In genomic region chr12:53791735-53792326, GRCh38 we compare ENCODE assay signal across 8 cellular contexts. TPM values are rescaled to one million over a fixed set of nuclear protein-coding genes. Genes with fewer than 3 reads are reported as not detected.
DNase-seq lines count a peak whose midpoint lies in the region; ATAC-seq and TF ChIP-seq lines count a peak whose summit lies in the region.

No MANE protein-coding gene starts in this region.

- no peak overlapping the region for H3K9ac ChIP-seq in mesenchymal stem cell (ENCODE audit: low read length)

- WGBS in mesenchymal stem cell, result 13% methylated on average over 1 of the region's 1 CpG

- H2BK120ac ChIP-seq in mesenchymal stem cell (ENCODE audit: low read depth, low read length), result no peak overlapping the region

- H2BK12ac ChIP-seq in mesenchymal stem cell (ENCODE audit: low read length in 2 of 2), result no peak overlapping the region

- no peaks in the 10 kb centered on the region for H3K36me3 Mint-ChIP-seq in Caco-2 (ENCODE audit: insufficient read depth, unreplicated experiment)
- H3K36me3 Mint-ChIP-seq in activated naive CD4-positive, alpha-beta T cell treated with anti-CD3 and anti-CD28 coated beads for 36 hours (ENCODE audit: low read depth), result no peaks in the 10 kb centered on the region

- no TSS peak for BruUV-seq in Caco-2 (replicated peaks; lab: Mats Ljungman, UMichigan)

- no peak overlapping the region for H3K4ac ChIP-seq in mesenchymal stem cell (ENCODE audit: low read depth in 1 of 2, low read length in 2 of 2)

- no peaks in the 10 kb centered on the region for H3K9me3 ChIP-seq in Caco-2
- H3K9me3 ChIP-seq in mesenchymal stem cell (ENCODE audit: control insufficient read depth, low read length), result no peaks in the 10 kb centered on the region

- no peak overlapping the region for H3K27ac ChIP-seq in mesenchymal stem cell (ENCODE audit: low read length, poor library complexity, severe bottlenecking)

- H3K4me1 ChIP-seq in Caco-2 (no peaks in the 10 kb centered on the region), mesenchymal stem cell (ENCODE audit: control insufficient read depth, insufficient read depth, low read depth, low read length) (no peaks in the 10 kb centered on the region)

- H3K9me3 Mint-ChIP-seq in Caco-2 (ENCODE audit: unreplicated experiment), result no peaks in the 10 kb centered on the region
- no peaks in the 10 kb centered on the region for H3K9me3 Mint-ChIP-seq in activated naive CD4-positive, alpha-beta T cell treated with anti-CD3 and anti-CD28 coated beads for 36 hours

- no peak overlapping the region for H3K4me2 ChIP-seq in mesenchymal stem cell (ENCODE audit: low read length, poor library complexity, severe bottlenecking)

- no peak overlapping the region for H3K23ac ChIP-seq in mesenchymal stem cell (ENCODE audit: low read length in 2 of 2)

- no peaks in the 10 kb centered on the region for H3K27me3 ChIP-seq in Caco-2 (replicated peaks; ENCODE audit: control insufficient read depth, insufficient read depth, low read length)
- H3K27me3 ChIP-seq in mesenchymal stem cell (ENCODE audit: control insufficient read depth in 1 of 2, insufficient read depth in 1 of 2, low read length in 2 of 2), result peaks cover 64 to 66% of the 10 kb centered on the region in 2 experiments

- H3K79me1 ChIP-seq in mesenchymal stem cell (replicated peaks; ENCODE audit: low read length, poor library complexity, severe bottlenecking), result no peaks in the 10 kb centered on the region

- H4K91ac ChIP-seq in mesenchymal stem cell (ENCODE audit: low read length), result no peak overlapping the region

- H3K4me3 ChIP-seq in Caco-2 (ENCODE audit: low read depth, low read length), result no peak overlapping the region
- H3K4me3 ChIP-seq in LNCaP clone FGC (ENCODE audit: low read depth, low read length), result no peak overlapping the region
- no peak overlapping the region for H3K4me3 ChIP-seq in mesenchymal stem cell (ENCODE audit: insufficient read depth in 1 of 2, low read depth in 1 of 2, low read length in 2 of 2)

- H4K8ac ChIP-seq in mesenchymal stem cell (ENCODE audit: low read length), result no peak overlapping the region

- H3K4me3 Mint-ChIP-seq in Caco-2 (ENCODE audit: unreplicated experiment), result no peak overlapping the region
- H3K4me3 Mint-ChIP-seq in activated naive CD4-positive, alpha-beta T cell treated with anti-CD3 and anti-CD28 coated beads for 36 hours, result no peak overlapping the region

- no peak overlapping the region for H2AK5ac ChIP-seq in mesenchymal stem cell (ENCODE audit: low read length, severe bottlenecking)

- POLR2A ChIA-PET in Caco-2 (lab: Charles Lee), result no interaction called here

- intact Hi-C loops in Caco-2 (cut with micrococcal nuclease; ENCODE audit: unreplicated experiment), result loop anchor here (5.0 kb wide), 1 partner anchor 145 kb away; the partner anchor contains the start of gene HOXC13
- intact Hi-C loops in activated naive CD4-positive, alpha-beta T cell treated with anti-CD3 and anti-CD28 coated beads for 36 hours (cut with micrococcal nuclease), result loop anchor here (5.0 kb wide), 1 partner anchor 195 kb away; the partner anchor contains the start of gene HOXC10

- CTCF ChIA-PET in Caco-2 (lab: Charles Lee), result interaction anchor here (0.5 to 0.6 kb wide), 2 partner anchors 41 to 411 kb away, joined by 3 to 5 read pairs; no protein-coding TSS in a partner anchor
- CTCF ChIA-PET in activated naive CD4-positive, alpha-beta T cell treated with anti-CD3 and anti-CD28 coated beads for 36 hours (lab: Charles Lee), result interaction anchor here (1.1 to 1.7 kb wide), 3 partner anchors 9 to 13 kb away, joined by 5 to 6 read pairs (median 5); no protein-coding TSS in a partner anchor

- TF ChIP-seq CTCF in Caco-2 (IDR thresholded peaks at IDR 0.05; ENCODE audit: insufficient read depth in 1 of 2, low read depth in 1 of 2, low read length in 1 of 2, severe bottlenecking in 1 of 2, unreplicated experiment in 1 of 2) (peak; percentile 26 to 41), LNCaP clone FGC (IDR thresholded peaks at IDR 0.05; ENCODE audit: control insufficient read depth, extremely low read depth, insufficient read depth) (peak; percentile 42)

- H2BK15ac ChIP-seq in mesenchymal stem cell (ENCODE audit: low read depth, poor library complexity, severe bottlenecking), result no peak overlapping the region

- no peak overlapping the region for H3K18ac ChIP-seq in mesenchymal stem cell (ENCODE audit: low read depth in 1 of 2, low read length in 2 of 2)

- ATAC-seq in GM21717 (IDR thresholded peaks at IDR 0.05; ENCODE audit: unreplicated experiment) (no peak), GM19455 (IDR thresholded peaks at IDR 0.05; ENCODE audit: unreplicated experiment) (no peak)

- no peak overlapping the region for H2AFZ ChIP-seq in mesenchymal stem cell (ENCODE audit: low read depth, low read length)

- H3K27me3 Mint-ChIP-seq in Caco-2 (ENCODE audit: insufficient read depth, unreplicated experiment), result no peaks in the 10 kb centered on the region
- H3K27me3 Mint-ChIP-seq in activated naive CD4-positive, alpha-beta T cell treated with anti-CD3 and anti-CD28 coated beads for 36 hours (ENCODE audit: low read depth), result peaks cover 3% of the 10 kb centered on the region

- no peaks in the 10 kb centered on the region for H3K4me1 Mint-ChIP-seq in Caco-2 (ENCODE audit: low read depth, unreplicated experiment)
- H3K4me1 Mint-ChIP-seq in activated naive CD4-positive, alpha-beta T cell treated with anti-CD3 and anti-CD28 coated beads for 36 hours (ENCODE audit: low read depth), result no peaks in the 10 kb centered on the region

- H3K27ac Mint-ChIP-seq in Caco-2 (ENCODE audit: unreplicated experiment), result no peak overlapping the region
- no peak overlapping the region for H3K27ac Mint-ChIP-seq in activated naive CD4-positive, alpha-beta T cell treated with anti-CD3 and anti-CD28 coated beads for 36 hours

- DNase-seq in Caco-2, result peak; percentile 54 to 60
- DNase-seq in LNCaP clone FGC (ENCODE audit: low read depth), result no peak
- DNase-seq in activated naive CD4-positive, alpha-beta T cell treated with anti-CD3 and anti-CD28 coated beads for 36 hours, result peak; percentile 42
- peak; percentile 3 for DNase-seq in mesenchymal stem cell
- no peak for DNase-seq in AG20443 (ENCODE audit: low spot score)
- no peak for DNase-seq in mucosa of gallbladder (ENCODE audit: low spot score)

- H2BK5ac ChIP-seq in mesenchymal stem cell (ENCODE audit: low read depth, low read length, poor library complexity, severe bottlenecking), result no peak overlapping the region

- no peaks in the 10 kb centered on the region for H3K36me3 ChIP-seq in Caco-2 (ENCODE audit: control insufficient read depth, insufficient read depth, low read length)
- no peaks in the 10 kb centered on the region for H3K36me3 ChIP-seq in mesenchymal stem cell (ENCODE audit: control insufficient read depth in 1 of 2, insufficient read depth in 2 of 2, low read depth in 1 of 2, low read length in 2 of 2)

- no peak overlapping the region for H3K14ac ChIP-seq in mesenchymal stem cell (ENCODE audit: low read length in 2 of 2)

RNA-seq across cellular contexts. Expression of gene CISTR, which starts 40.1 kb away (rescaled TPM):
- total RNA-seq in Caco-2 (2022) (not detected in 2 replicates), mucosa of gallbladder (not detected)
- not detected for total RNA-seq in activated naive CD4-positive, alpha-beta T cell treated with anti-CD3 and anti-CD28 coated beads for 36 hours
- not detected for polyA plus RNA-seq in mesenchymal stem cell (2013, experiment 1 of 2)
- not detected for polyA plus RNA-seq in mesenchymal stem cell (2013, experiment 2 of 2)

Comparison
In these comparisons a context has a peak if more than half of its experiments do, and no peak if none do; other contexts are left out.
1. DNase-seq: peak in Caco-2 (2 of 2), activated naive CD4-positive, alpha-beta T cell treated with anti-CD3 and anti-CD28 coated beads for 36 hours (single experiment) and mesenchymal stem cell (single experiment); none in LNCaP clone FGC (single experiment), AG20443 (single experiment) and mucosa of gallbladder (single experiment).